In genomic region chr15:81003023-81003350, GRCh38 we compare ENCODE assay signal across 8 cellular contexts. TPM values are rescaled to one million over a fixed set of nuclear protein-coding genes. Genes with fewer than 3 reads are reported as not detected.
DNase-seq lines count a peak whose midpoint lies in the region; ATAC-seq and TF ChIP-seq lines count a peak whose summit lies in the region.

No MANE protein-coding gene starts in this region.

- TF ChIP-seq CTCF in MM.1S (IDR thresholded peaks at IDR 0.05; ENCODE audit: low read length) (no peak), osteoblast (IDR thresholded peaks at IDR 0.05; ENCODE audit: extremely low read depth, low read depth, low read length) (no peak), endodermal cell (conservative IDR thresholded peaks at IDR 0.05) (no peak), mesothelial cell of epicardium (IDR thresholded peaks at IDR 0.05; ENCODE audit: unreplicated experiment) (no peak)

- peaks cover 41 to 68% (median 53%) of the 10 kb centered on the region in 4 donors for H3K4me1 Mint-ChIP-seq in CD4-positive, alpha-beta memory T cell
- H3K4me1 Mint-ChIP-seq in endodermal cell (peaks cover 12% of the 10 kb centered on the region), mesothelial cell of epicardium (peaks cover 13% of the 10 kb centered on the region)

- peaks cover 68% of the 10 kb centered on the region for H3K79me2 ChIP-seq in MM.1S (ENCODE audit: low read length)
- H3K79me2 ChIP-seq in osteoblast (ENCODE audit: insufficient read depth, low read length): peaks cover 55% of the 10 kb centered on the region

- no peak overlapping the region for H3K4me3 ChIP-seq in CD4-positive, alpha-beta memory T cell (ENCODE audit: low read length in 2 of 2)
- H3K4me3 ChIP-seq in MM.1S (ENCODE audit: low read length) (no peak overlapping the region), esophagus (ENCODE audit: low read depth in 1 of 2, low read length in 2 of 2) (peak overlapping the region; percentile 78 to 96), osteoblast (ENCODE audit: insufficient read depth, low read length) (peak overlapping the region; percentile 92), endodermal cell (ENCODE audit: low read length) (no peak overlapping the region)

- CTCF ChIA-PET in CD4-positive, alpha-beta memory T cell (lab: Charles Lee; ENCODE audit: partially characterized antibody): no interaction called here

- H3K36me3 ChIP-seq in CD4-positive, alpha-beta memory T cell (ENCODE audit: insufficient read depth, low read length): peaks cover 7% of the 10 kb centered on the region
- H3K36me3 ChIP-seq in MM.1S (replicated peaks; ENCODE audit: insufficient read depth, low read length): no peaks in the 10 kb centered on the region
- peaks cover 0 to 10% of the 10 kb centered on the region in 2 donors for H3K36me3 ChIP-seq in esophagus (ENCODE audit: control insufficient read depth in 2 of 2, insufficient read depth in 2 of 2, low read length in 1 of 2)
- H3K36me3 ChIP-seq in osteoblast (ENCODE audit: insufficient read depth, low read length): peaks cover 6% of the 10 kb centered on the region
- H3K36me3 ChIP-seq in endodermal cell (ENCODE audit: control insufficient read depth, insufficient read depth, low read length): peaks cover 6% of the 10 kb centered on the region

- H4K20me1 ChIP-seq in MM.1S (ENCODE audit: insufficient read depth, low read length) (no peaks in the 10 kb centered on the region), osteoblast (ENCODE audit: insufficient read depth, low read length) (peaks cover 14% of the 10 kb centered on the region)

- WGBS in esophagus, 2 donors: 87 to 92% methylated on average over 18 to 27 of the region's 27 CpGs
- WGBS in endodermal cell (ENCODE audit: insufficient coverage in 1 of 2, insufficient read length in 1 of 2), 2 experiments: 95 to 97% methylated on average over 11 to 27 of the region's 27 CpGs

- peak overlapping the region; percentile 74 for H3K4me2 ChIP-seq in MM.1S (ENCODE audit: low read depth, low read length)
- peak overlapping the region; percentile 84 for H3K4me2 ChIP-seq in osteoblast (ENCODE audit: insufficient read depth, low read length)

- H2AFZ ChIP-seq in MM.1S (ENCODE audit: low read length): no peak overlapping the region
- H2AFZ ChIP-seq in osteoblast (ENCODE audit: low read length): no peak overlapping the region

- no peak for DNase-seq in CD4-positive, alpha-beta memory T cell
- DNase-seq in MM.1S (no peak), osteoblast (ENCODE audit: insufficient read length, low spot score, missing footprints) (no peak), endodermal cell (no peak), mesothelial cell of epicardium (ENCODE audit: low spot score in 2 of 2, unreplicated experiment in 2 of 2) (no peak), superior temporal gyrus (ENCODE audit: extremely low spot score) (no peak)

- H3K4me3 Mint-ChIP-seq in CD4-positive, alpha-beta memory T cell: peak overlapping the region; percentile 48 to 86 (median 77)
- H3K4me3 Mint-ChIP-seq in endodermal cell: no peak overlapping the region
- no peak overlapping the region for H3K4me3 Mint-ChIP-seq in mesothelial cell of epicardium

- H3K27me3 Mint-ChIP-seq in CD4-positive, alpha-beta memory T cell: peaks cover 0 to 1% of the 10 kb centered on the region in 2 donors
- peaks cover 3% of the 10 kb centered on the region for H3K27me3 Mint-ChIP-seq in endodermal cell (ENCODE audit: insufficient read depth)
- H3K27me3 Mint-ChIP-seq in mesothelial cell of epicardium (ENCODE audit: low read depth): no peaks in the 10 kb centered on the region

- H3K9me3 Mint-ChIP-seq in CD4-positive, alpha-beta memory T cell: no peaks in the 10 kb centered on the region
- H3K9me3 Mint-ChIP-seq in endodermal cell: no peaks in the 10 kb centered on the region
- H3K9me3 Mint-ChIP-seq in mesothelial cell of epicardium: no peaks in the 10 kb centered on the region

- H3K9me3 ChIP-seq in CD4-positive, alpha-beta memory T cell (ENCODE audit: control insufficient read depth in 1 of 2, low read length in 2 of 2): no peaks in the 10 kb centered on the region
- no peaks in the 10 kb centered on the region for H3K9me3 ChIP-seq in MM.1S (replicated peaks; ENCODE audit: insufficient read depth, low read length)
- H3K9me3 ChIP-seq in esophagus (ENCODE audit: control insufficient read depth in 2 of 2, insufficient read depth in 1 of 2, low read depth in 1 of 2, low read length in 1 of 2): peaks cover 0 to 7% of the 10 kb centered on the region in 2 donors
- H3K9me3 ChIP-seq in osteoblast (ENCODE audit: low read depth, low read length): no peaks in the 10 kb centered on the region
- no peaks in the 10 kb centered on the region for H3K9me3 ChIP-seq in endodermal cell (ENCODE audit: control insufficient read depth, low read length)

- peaks cover 9 to 26% of the 10 kb centered on the region in 2 donors for H3K36me3 Mint-ChIP-seq in CD4-positive, alpha-beta memory T cell
- H3K36me3 Mint-ChIP-seq in endodermal cell (ENCODE audit: low read depth) (peaks cover 16% of the 10 kb centered on the region), mesothelial cell of epicardium (peaks cover 2% of the 10 kb centered on the region)

- POLR2A ChIA-PET in CD4-positive, alpha-beta memory T cell (lab: Charles Lee; ENCODE audit: partially characterized antibody): interaction anchor here (2.5 to 6.0 kb wide), 3 partner anchors 14 to 295 kb away, joined by 7 to 109 read pairs (median 27); partner anchors contain the start of gene MESD

- peak overlapping the region in 2 of 7 donors; percentile 59 to 92 for H3K27ac Mint-ChIP-seq in CD4-positive, alpha-beta memory T cell
- H3K27ac Mint-ChIP-seq in endodermal cell: no peak overlapping the region
- H3K27ac Mint-ChIP-seq in mesothelial cell of epicardium: no peak overlapping the region

- ATAC-seq in GM21723 (IDR thresholded peaks at IDR 0.05; ENCODE audit: unreplicated experiment): no peak

- peaks cover 26% of the 10 kb centered on the region for H3F3A ChIP-seq in MM.1S (ENCODE audit: insufficient read depth, low read length)

- intact Hi-C loops in CD4-positive, alpha-beta memory T cell (cut with micrococcal nuclease): loop anchor here (10.0 kb wide), 1 partner anchor 292 kb away; no protein-coding TSS in a partner anchor

- no peaks in the 10 kb centered on the region for H3K9me2 ChIP-seq in MM.1S (replicated peaks; ENCODE audit: insufficient read depth, low read length)

- H3K4me1 ChIP-seq in CD4-positive, alpha-beta memory T cell (ENCODE audit: insufficient read depth, low read length): peaks cover 51% of the 10 kb centered on the region
- H3K4me1 ChIP-seq in MM.1S (ENCODE audit: low read length) (peaks cover 14% of the 10 kb centered on the region), esophagus (ENCODE audit: control insufficient read depth in 2 of 2, insufficient read depth in 2 of 2, low read length in 1 of 2) (peaks cover 7 to 10% of the 10 kb centered on the region in 2 donors), osteoblast (ENCODE audit: insufficient read depth, low read length) (peaks cover 14% of the 10 kb centered on the region), endodermal cell (ENCODE audit: control insufficient read depth, insufficient read depth, low read length) (no peaks in the 10 kb centered on the region)

- no peaks in the 10 kb centered on the region for H3K27me3 ChIP-seq in CD4-positive, alpha-beta memory T cell (ENCODE audit: insufficient read depth, low read length)
- no peaks in the 10 kb centered on the region for H3K27me3 ChIP-seq in MM.1S (replicated peaks; ENCODE audit: insufficient read depth, low read length)
- H3K27me3 ChIP-seq in esophagus (ENCODE audit: control insufficient read depth in 1 of 2, insufficient read depth in 2 of 2, low read length in 2 of 2): no peaks in the 10 kb centered on the region
- H3K27me3 ChIP-seq in osteoblast (ENCODE audit: insufficient read depth, low read length): no peaks in the 10 kb centered on the region
- no peaks in the 10 kb centered on the region for H3K27me3 ChIP-seq in endodermal cell (ENCODE audit: control insufficient read depth, insufficient read depth, low read length, poor library complexity, severe bottlenecking)

- no peak overlapping the region for H3K27ac ChIP-seq in CD4-positive, alpha-beta memory T cell (ENCODE audit: low read depth, low read length)
- H3K27ac ChIP-seq in MM.1S (ENCODE audit: low read length) (no peak overlapping the region), esophagus (ENCODE audit: low read depth in 2 of 2, low read length in 1 of 2) (no peak overlapping the region), osteoblast (ENCODE audit: low read depth, low read length) (no peak overlapping the region), endodermal cell (ENCODE audit: low read depth, low read length) (no peak overlapping the region)

- H3K9ac ChIP-seq in MM.1S (ENCODE audit: low read length) (no peak overlapping the region), endodermal cell (ENCODE audit: extremely low read depth, low read length, poor library complexity, severe bottlenecking) (no peak overlapping the region)

RNA-seq across cellular contexts. Expression of gene TLNRD1, which starts 2.3 kb away (rescaled TPM):
- total RNA-seq in CD4-positive, alpha-beta memory T cell: 10 to 100 TPM; 29.7 to 29.8 TPM
- 1 to 10 TPM; 2.4 to 5.2 TPM for polyA plus RNA-seq in CD4-positive, alpha-beta memory T cell
- polyA plus RNA-seq in esophagus: 1 to 10 TPM; 5.6 to 5.9 TPM
- total RNA-seq in osteoblast: 7.1 and 7.6 TPM in 2 replicates
- total RNA-seq in endodermal cell: 10 to 100 TPM; 25.1 to 28.2 TPM
- 14.4 TPM for polyA plus RNA-seq in endodermal cell (2013, experiment 1 of 2)
- polyA plus RNA-seq in endodermal cell (2013, experiment 2 of 2): 14.3 TPM
- 12.3 to 13.3 TPM (median 13.0 TPM) in 3 replicates for total RNA-seq in mesothelial cell of epicardium

RNA-seq across cellular contexts. Expression of gene MESD, which starts 13.4 kb away (rescaled TPM):
- 10 to 100 TPM; 43.3 to 44.6 TPM for total RNA-seq in CD4-positive, alpha-beta memory T cell
- 10 to 100 TPM; 32.2 to 35.7 TPM for polyA plus RNA-seq in CD4-positive, alpha-beta memory T cell
- 10 to 100 TPM; 11.4 to 14.4 TPM for polyA plus RNA-seq in esophagus
- total RNA-seq in osteoblast (16.6 and 18.6 TPM in 2 replicates), endodermal cell (10 to 100 TPM; 31.7 to 35.8 TPM), mesothelial cell of epicardium (33.6 to 35.2 TPM (median 34.9 TPM) in 3 replicates)
- 31.8 TPM for polyA plus RNA-seq in endodermal cell (2013, experiment 1 of 2)
- 31.8 TPM for polyA plus RNA-seq in endodermal cell (2013, experiment 2 of 2)

Comparison
In these comparisons a context has a peak if more than half of its experiments do, and no peak if none do; other contexts are left out.
1. H3K4me3 ChIP-seq: peak in esophagus (2 of 2) and osteoblast (single experiment); none in CD4-positive, alpha-beta memory T cell (0 of 2), MM.1S (single experiment) and endodermal cell (single experiment).
2. H3K4me3 Mint-ChIP-seq: peak in CD4-positive, alpha-beta memory T cell (8 of 8); none in endodermal cell (single experiment) and mesothelial cell of epicardium (single experiment).